ENCODE assay signal across 22 cellular contexts in genomic region chr18:76356666-76357065, GRCh38.
DNase-seq lines count a peak whose midpoint lies in the region; ATAC-seq and TF ChIP-seq lines count a peak whose summit lies in the region.
"Had no signal": no experiment of that assay in that cellular context is flagged by ENCODE, and none has a peak within 500 bp of the region (broad histone marks: within the 10 kb centered on the region; RNA-seq: fewer than 3 reads in every experiment).

No MANE protein-coding gene starts in this region.

- H3K4me1 Mint-ChIP-seq in osteocyte (ENCODE audit: unreplicated experiment): peaks cover 3% of the 10 kb centered on the region
- H3K4me1 Mint-ChIP-seq: CD14-positive monocyte; CD8-positive, alpha-beta memory T cell had no signal

- H3K36me3 ChIP-seq in gastroesophageal sphincter: peaks cover 0 to 58% of the 10 kb centered on the region in 2 donors
- H3K36me3 ChIP-seq: BE2C had no signal

- no peak overlapping the region for H3K27ac ChIP-seq in gastroesophageal sphincter
- H3K27ac ChIP-seq: A549; BLaER1 treated with 17β-estradiol and CSF1 and Interleukin-3, amounts not matched to agents 10 nM and 100 nM had no signal

- H3K4me3 ChIP-seq in gastroesophageal sphincter: no peak overlapping the region
- H3K4me3 ChIP-seq: A549; BLaER1 treated with 17β-estradiol and CSF1 and Interleukin-3, amounts not matched to agents 10 nM and 100 nM; HAP-1 had no signal

- TF ChIP-seq POLR2A in gastroesophageal sphincter (IDR thresholded peaks at IDR 0.05): no peak

- peaks cover 23% of the 10 kb centered on the region for H3K36me3 Mint-ChIP-seq in osteocyte (ENCODE audit: unreplicated experiment)
- H3K36me3 Mint-ChIP-seq: CD8-positive, alpha-beta memory T cell had no signal

- ATAC-seq in left cardiac atrium (no peak), gastroesophageal sphincter (no peak), HG03520 (IDR thresholded peaks at IDR 0.05; ENCODE audit: unreplicated experiment) (no peak)
- ATAC-seq: A549 had no signal

- no peak overlapping the region for H3K27ac Mint-ChIP-seq in osteocyte (ENCODE audit: unreplicated experiment)
- H3K27ac Mint-ChIP-seq: CD4-positive, alpha-beta T cell; CD8-positive, alpha-beta memory T cell had no signal

- H3K4me3 Mint-ChIP-seq in osteocyte (ENCODE audit: unreplicated experiment): no peak overlapping the region
- H3K4me3 Mint-ChIP-seq: CD14-positive monocyte; CD4-positive, alpha-beta T cell; CD8-positive, alpha-beta memory T cell had no signal

- peak; percentile 55 for DNase-seq in cardiac septum (ENCODE audit: low spot score)
- DNase-seq in left cardiac atrium: no peak
- peak; percentile 18 for DNase-seq in ecto neural progenitor cell (ENCODE audit: low spot score)
- peak; percentile 23 for DNase-seq in osteocyte (ENCODE audit: extremely low spot score, unreplicated experiment)
- no peak for DNase-seq in SIG-M5 (lab: John Stamatoyannopoulos, UW)
- DNase-seq: 8988T; ACHN; AML-193; BE2C; CD4-positive, alpha-beta T cell; CD8-positive, alpha-beta memory T cell; DMS 273 treated with DMSO at 0.1 percent for 48 hours; DMS79; EL; GDM1; GOT3 had no signal

- TF ChIP-seq EP300 in gastroesophageal sphincter (IDR thresholded peaks at IDR 0.05): no peak

- intact Hi-C loops in cardiac septum (cut with DNase I) (no loop called here), left cardiac atrium (cut with DNase I) (no loop called here)

- TF ChIP-seq CTCF in osteocyte (IDR thresholded peaks at IDR 0.05): no peak
- TF ChIP-seq CTCF in gastroesophageal sphincter (IDR thresholded peaks at IDR 0.05): no peak

- 84 to 86% methylated on average over 1 to 6 of the region's 10 CpGs for WGBS in gastroesophageal sphincter (ENCODE audit: low coverage in 1 of 2), 2 donors

- no peaks in the 10 kb centered on the region for H3K9me3 ChIP-seq in gastroesophageal sphincter
- H3K9me3 ChIP-seq: A549, BE2C, HAP-1 had no signal

- H3K27me3 ChIP-seq in gastroesophageal sphincter: no peaks in the 10 kb centered on the region
- H3K27me3 ChIP-seq: BE2C; BLaER1 treated with 17β-estradiol and CSF1 and Interleukin-3, amounts not matched to agents 10 nM and 100 nM had no signal

- peaks cover 5% of the 10 kb centered on the region for H3K9me3 Mint-ChIP-seq in osteocyte (ENCODE audit: unreplicated experiment)
- H3K9me3 Mint-ChIP-seq: CD8-positive, alpha-beta memory T cell had no signal

- H3K27me3 Mint-ChIP-seq in osteocyte (ENCODE audit: unreplicated experiment): no peaks in the 10 kb centered on the region
- H3K27me3 Mint-ChIP-seq: CD4-positive, alpha-beta T cell had no signal

- H3K4me1 ChIP-seq in gastroesophageal sphincter: peaks cover 0 to 27% (median 0%) of the 10 kb centered on the region in 3 donors
- H3K4me1 ChIP-seq: A549, BE2C had no signal

Comparison
In these comparisons a context has a peak if more than half of its experiments do, and no peak if none do; other contexts are left out.
1. DNase-seq: peak in cardiac septum (single experiment), ecto neural progenitor cell (single experiment) and osteocyte (single experiment); none in left cardiac atrium (single experiment) and SIG-M5 (single experiment).